In the genomic region with DNA sequence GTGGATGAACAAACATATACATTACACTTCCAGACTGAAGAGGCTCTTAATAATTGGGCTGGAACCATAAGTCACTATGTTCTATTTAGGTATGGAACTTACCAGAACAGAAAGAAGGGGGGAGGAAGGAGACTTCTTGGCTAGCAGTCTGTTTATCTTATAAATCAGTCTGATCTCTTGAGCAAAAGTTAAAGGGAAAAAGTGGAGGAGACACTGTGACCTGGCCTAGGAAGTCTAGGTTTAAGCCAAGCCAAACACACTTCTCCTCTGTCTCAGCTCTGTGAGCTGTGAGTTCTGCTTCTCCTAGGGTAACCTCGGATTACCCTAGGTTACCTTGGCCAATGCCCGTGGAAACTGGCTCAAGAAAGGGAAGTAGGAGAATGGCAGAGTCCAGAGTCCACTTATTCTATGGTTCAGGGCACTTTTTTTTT, we compare ENCODE assay signal across 11 cellular contexts.
DNase-seq lines count a peak whose midpoint lies in the region; ATAC-seq and TF ChIP-seq lines count a peak whose summit lies in the region.
"Had no signal": no experiment of that assay in that cellular context is flagged by ENCODE, and none has a peak within 500 bp of the region (broad histone marks: within the 10 kb centered on the region; RNA-seq: fewer than 3 reads in every experiment).

No MANE protein-coding gene starts in this region.

- in situ Hi-C loops in mammary epithelial cell (cut with MboI; ENCODE audit: low sequenced_read_pairs in 2 of 2), result no loop called here

- no peaks in the 10 kb centered on the region for H3K9me3 ChIP-seq in breast epithelium
- no peaks in the 10 kb centered on the region for H3K9me3 ChIP-seq in mammary epithelial cell (replicated peaks; ENCODE audit: insufficient read depth, low read length)
- no peaks in the 10 kb centered on the region for H3K9me3 ChIP-seq in aorta (ENCODE audit: control insufficient read depth, low read length)
- no peaks in the 10 kb centered on the region for H3K9me3 ChIP-seq in Peyer's patch
- H3K9me3 ChIP-seq: HAP-1 had no signal

- H3K27ac ChIP-seq in breast epithelium (peak overlapping the region; percentile 66 to 74), mammary epithelial cell (ENCODE audit: insufficient read depth, low read depth, low read length) (no peak overlapping the region), aorta (ENCODE audit: low read depth in 1 of 2, low read length in 2 of 2) (peak overlapping the region; percentile 39 to 96), Peyer's patch (peak overlapping the region in 2 of 4 donors; percentile 53 to 58)

- H3K36me3 ChIP-seq in breast epithelium, result no peaks in the 10 kb centered on the region
- H3K36me3 ChIP-seq in mammary epithelial cell (ENCODE audit: insufficient read depth, low read length), result no peaks in the 10 kb centered on the region
- no peaks in the 10 kb centered on the region for H3K36me3 ChIP-seq in aorta (ENCODE audit: control insufficient read depth in 1 of 2, insufficient read depth in 2 of 2, low read length in 1 of 2)
- H3K36me3 ChIP-seq in Peyer's patch, result no peaks in the 10 kb centered on the region
- H3K36me3 ChIP-seq: HAP-1 had no signal

- dilution Hi-C loops in mammary epithelial cell (cut with HindIII; ENCODE audit: low sequenced_read_pairs), result loop anchor here (5.0 kb wide), 2 partner anchors 61 to 106 kb away; no protein-coding TSS in a partner anchor

- H3K4me3 ChIP-seq in breast epithelium, result no peak overlapping the region
- no peak overlapping the region for H3K4me3 ChIP-seq in mammary epithelial cell (replicated peaks in 1 of 3; ENCODE audit: insufficient read depth in 1 of 3, low read depth in 2 of 3, low read length in 3 of 3)
- H3K4me3 ChIP-seq in aorta (ENCODE audit: low read length in 2 of 2), result no peak overlapping the region
- H3K4me3 ChIP-seq in Peyer's patch, result no peak overlapping the region
- H3K4me3 ChIP-seq: HAP-1 had no signal

- H3K4me3 Mint-ChIP-seq in activated T-helper 17 cell treated with anti-CD3 and anti-CD28 coated beads, Interleukin-2, amount 50 U/mL, for 72 hours, result peak overlapping the region; percentile 73
- H3K4me3 Mint-ChIP-seq: brain had no signal

- H3K27me3 ChIP-seq in breast epithelium, result no peaks in the 10 kb centered on the region
- no peaks in the 10 kb centered on the region for H3K27me3 ChIP-seq in mammary epithelial cell (ENCODE audit: insufficient read depth, low read length)
- H3K27me3 ChIP-seq in aorta (ENCODE audit: control insufficient read depth in 1 of 2, insufficient read depth in 2 of 2, low read length in 1 of 2), result no peaks in the 10 kb centered on the region
- H3K27me3 ChIP-seq in Peyer's patch, result no peaks in the 10 kb centered on the region

- no peak overlapping the region for H3K4me2 ChIP-seq in mammary epithelial cell (ENCODE audit: insufficient read depth, low read depth, low read length)

- no peak for DNase-seq in breast epithelium (ENCODE audit: low spot score in 2 of 2)
- no peak for DNase-seq in mammary epithelial cell
- DNase-seq in medulla oblongata (ENCODE audit: extremely low spot score), result peak; percentile 70
- DNase-seq in aorta, result peak in 1 of 2 donors; percentile 64
- no peak for DNase-seq in Peyer's patch
- no peak for DNase-seq in NK-92 treated with Interleukin-12 subunit alpha and Interleukin-12 subunit beta, amount 100 ng/mL, for 24 hours (lab: John Stamatoyannopoulos, UW)
- DNase-seq: NCI-H446 had no signal

- peaks cover 0 to 9% of the 10 kb centered on the region in 2 donors for H3K4me1 ChIP-seq in breast epithelium
- H3K4me1 ChIP-seq in mammary epithelial cell (ENCODE audit: insufficient read depth, low read length), result peaks cover 43% of the 10 kb centered on the region
- peaks cover 9% of the 10 kb centered on the region in 2 donors for H3K4me1 ChIP-seq in aorta (ENCODE audit: control insufficient read depth in 1 of 2, insufficient read depth in 2 of 2, low read length in 2 of 2)
- H3K4me1 ChIP-seq in Peyer's patch, result peaks cover 0 to 22% (median 8%) of the 10 kb centered on the region in 4 donors
- H3K4me1 ChIP-seq: HAP-1 had no signal

- peaks cover 10% of the 10 kb centered on the region for H3K9me3 Mint-ChIP-seq in activated T-helper 17 cell treated with anti-CD3 and anti-CD28 coated beads, Interleukin-2, amount 50 U/mL, for 72 hours

- H3K79me2 ChIP-seq in mammary epithelial cell (ENCODE audit: insufficient read depth, low read length), result no peaks in the 10 kb centered on the region

- H3K4me1 Mint-ChIP-seq in activated T-helper 17 cell treated with anti-CD3 and anti-CD28 coated beads, Interleukin-2, amount 50 U/mL, for 72 hours, result peaks cover 73% of the 10 kb centered on the region

- H3K36me3 Mint-ChIP-seq in activated T-helper 17 cell treated with anti-CD3 and anti-CD28 coated beads, Interleukin-2, amount 50 U/mL, for 72 hours (ENCODE audit: low read depth), result peaks cover 51% of the 10 kb centered on the region

- no peak for TF ChIP-seq CTCF in breast epithelium (IDR thresholded peaks at IDR 0.05)
- no peak for TF ChIP-seq CTCF in mammary epithelial cell (conservative IDR thresholded peaks at IDR 0.05 in 1 of 2, IDR thresholded peaks at IDR 0.05 in 1 of 2; ENCODE audit: extremely low read depth in 1 of 2, insufficient read depth in 1 of 2, low read depth in 1 of 2, low read length in 2 of 2)
- TF ChIP-seq CTCF in Peyer's patch (IDR thresholded peaks at IDR 0.05), result no peak

- WGBS in mammary epithelial cell (ENCODE audit: low coverage, missing lambda C conversion rate), result 72% methylated on average over 2 of the region's 2 CpGs
- whole genome bisulfite sequencing in aorta, 2 donors, result 0 to 5% methylated on average over 2 of the region's 2 CpGs

- peak overlapping the region; percentile 92 for H3K27ac Mint-ChIP-seq in activated T-helper 17 cell treated with anti-CD3 and anti-CD28 coated beads, Interleukin-2, amount 50 U/mL, for 72 hours

- H3K27me3 Mint-ChIP-seq in activated T-helper 17 cell treated with anti-CD3 and anti-CD28 coated beads, Interleukin-2, amount 50 U/mL, for 72 hours, result no peaks in the 10 kb centered on the region
- H3K27me3 Mint-ChIP-seq: brain had no signal

- H2AFZ ChIP-seq in mammary epithelial cell (ENCODE audit: low read depth, low read length), result no peak overlapping the region

- no TSS peak for BruUV-seq in mammary epithelial cell (replicated peaks; lab: Mats Ljungman, UMichigan)

- ATAC-seq in activated T-helper 17 cell treated with anti-CD3 and anti-CD28 coated beads, Interleukin-2, amount 50 U/mL, for 72 hours (replicated peaks), result no peak
- ATAC-seq in aorta (ENCODE audit: low FRiP score) (peak; percentile 81), HG02938 (IDR thresholded peaks at IDR 0.05; ENCODE audit: unreplicated experiment) (no peak)

- H4K20me1 ChIP-seq in mammary epithelial cell (ENCODE audit: insufficient read depth, low read length), result no peaks in the 10 kb centered on the region

- CTCF ChIA-PET in mammary epithelial cell (lab: Charles Lee; ENCODE audit: low non-redundant PET), result no interaction called here

- intact Hi-C loops in breast epithelium (cut with DNase I; ENCODE audit: low total_unique reads), result no loop called here
- intact Hi-C loops in mammary epithelial cell (cut with micrococcal nuclease), result loop anchor here (2.0 to 5.0 kb wide), 3 partner anchors 79 to 104 kb away; partner anchors contain the start of gene PFKFB3
- intact Hi-C loops in aorta (cut with DNase I), result no loop called here

- no peak for TF ChIP-seq POLR2A in breast epithelium (IDR thresholded peaks at IDR 0.05)
- TF ChIP-seq POLR2A in Peyer's patch (IDR thresholded peaks at IDR 0.05), result no peak

- H3K9ac ChIP-seq in mammary epithelial cell (ENCODE audit: insufficient read depth, low read length), result no peak overlapping the region
